ENCODE assay signal across 27 cellular contexts in the genomic region with DNA sequence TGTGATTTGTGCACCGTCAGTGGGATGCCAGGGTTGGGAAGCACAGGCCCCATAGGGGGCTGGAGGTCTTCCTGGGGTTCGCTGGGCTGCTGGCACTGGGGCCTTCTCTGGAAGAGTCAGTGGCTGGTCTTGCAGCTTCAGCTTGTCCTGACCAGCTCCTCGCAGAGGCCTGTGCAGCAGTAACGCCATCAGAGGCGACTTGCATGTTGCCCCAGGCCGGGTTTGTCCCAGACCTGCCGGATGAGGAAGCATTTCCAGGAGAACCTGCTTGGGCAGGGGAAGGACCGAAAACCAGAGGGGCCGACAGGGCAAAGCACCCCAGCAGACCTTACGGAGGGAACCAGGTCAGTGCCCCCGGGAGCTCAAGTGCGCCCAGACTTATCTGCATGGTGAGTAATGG. TPM values are rescaled to one million over a fixed set of nuclear protein-coding genes. Genes with fewer than 3 reads are reported as not detected.
"Had no signal": no experiment of that assay in that cellular context is flagged by ENCODE, and none has a peak within 500 bp of the region (broad histone marks: within the 10 kb centered on the region; RNA-seq: fewer than 3 reads in every experiment).

No MANE protein-coding gene starts in this region.

- H3K36me3 ChIP-seq: ovary, right lobe of liver, sigmoid colon, stomach, thoracic aorta, thyroid gland, tibial nerve, upper lobe of left lung, vagina had no signal

- H3K4me1 Mint-ChIP-seq: stimulated activated effector memory CD8-positive, alpha-beta T cell treated with anti-CD3 and anti-CD28 coated beads, Interleukin-12 subunit alpha, Interleukin-12 subunit beta, amount 100 ng/mL, for 72 hours; stimulated activated naive B cell treated with anti-CD40 and anti-IgM and Interleukin-4, amounts not matched to agents 10 μg/mL and 1 μg/mL and 100 μg/mL, for 72 hours had no signal

- H3K9me3 ChIP-seq: ovary, psoas muscle, right lobe of liver, sigmoid colon, stomach, thoracic aorta, thyroid gland, tibial nerve, upper lobe of left lung, vagina had no signal

- H3K27ac ChIP-seq: ovary, parathyroid adenoma, psoas muscle, right lobe of liver, sigmoid colon, stomach, thoracic aorta, thyroid gland, tibial nerve, upper lobe of left lung, vagina had no signal

- ATAC-seq: natural killer cell treated with Interleukin-12 subunit alpha and Interleukin-12 subunit beta and Interleukin-15 and Interleukin-18, amount 100 ng/mL, for 72 hours; psoas muscle; right cardiac atrium; right lobe of liver; stimulated activated effector memory CD8-positive, alpha-beta T cell treated with anti-CD3 and anti-CD28 coated beads, Interleukin-12 subunit alpha, Interleukin-12 subunit beta, amount 100 ng/mL, for 72 hours; stimulated activated naive B cell treated with anti-CD40 and anti-IgM and Interleukin-4, amounts not matched to agents 10 μg/mL and 1 μg/mL and 100 μg/mL, for 72 hours had no signal

- DNase-seq: nephron progenitor cell; occipital lobe; ovary; posterior cingulate gyrus; psoas muscle; right cardiac atrium; right lobe of liver; sigmoid colon; small intestine; stimulated activated CD4-positive, alpha-beta T cell treated with anti-CD3 and anti-CD28 coated beads, Interleukin-15, amount 100 ng/mL, for 24 hours; stimulated activated CD4-positive, alpha-beta T cell treated with anti-CD3 and anti-CD28 coated beads, Interleukin-2, amount 100 ng/mL, for 24 hours; stimulated activated CD4-positive, alpha-beta T cell treated with anti-CD3 and anti-CD28 coated beads, Interleukin-2, amount 100 ng/mL, for 48 hours; stimulated activated CD4-positive, alpha-beta T cell treated with anti-CD3 and anti-CD28 coated beads, Interleukin-4, amount 100 ng/mL, for 24 hours; stimulated activated naive B cell treated with anti-CD40 and anti-IgM and Interleukin-4, amounts not matched to agents 10 μg/mL and 1 μg/mL and 100 μg/mL, for 72 hours; stimulated activated naive CD4-positive, alpha-beta T cell treated with Interleukin-2 at 50 U/mL for 16 hours; stomach; thyroid gland had no signal

- H3K27ac Mint-ChIP-seq: natural killer cell treated with Interleukin-12 subunit alpha and Interleukin-12 subunit beta and Interleukin-15 and Interleukin-18, amount 100 ng/mL, for 72 hours; nephron progenitor cell; progenitor cell of endocrine pancreas; stimulated activated effector memory CD8-positive, alpha-beta T cell treated with anti-CD3 and anti-CD28 coated beads, Interleukin-12 subunit alpha, Interleukin-12 subunit beta, amount 100 ng/mL, for 72 hours; stimulated activated naive B cell treated with anti-CD40 and anti-IgM and Interleukin-4, amounts not matched to agents 10 μg/mL and 1 μg/mL and 100 μg/mL, for 72 hours; stimulated activated naive CD8-positive, alpha-beta T cell treated with anti-CD3 and anti-CD28 coated beads, Interleukin-15, Interleukin-2, amounts not matched to agents 100 ng/mL and 50 ng/mL, for 24 hours had no signal

- H3K27me3 ChIP-seq: ovary, right lobe of liver, thyroid gland, tibial nerve, upper lobe of left lung, vagina had no signal

- H2AFZ ChIP-seq: parathyroid adenoma had no signal

- H3K79me2 ChIP-seq: parathyroid adenoma had no signal

- H3K4me1 ChIP-seq: parathyroid adenoma, psoas muscle, right lobe of liver, sigmoid colon, thyroid gland, tibial nerve, vagina had no signal

- H3K4me3 Mint-ChIP-seq: natural killer cell treated with Interleukin-12 subunit alpha and Interleukin-12 subunit beta and Interleukin-15 and Interleukin-18, amount 100 ng/mL, for 72 hours; nephron progenitor cell; neural crest cell; stimulated activated effector memory CD8-positive, alpha-beta T cell treated with anti-CD3 and anti-CD28 coated beads, Interleukin-12 subunit alpha, Interleukin-12 subunit beta, amount 100 ng/mL, for 72 hours; stimulated activated naive B cell treated with anti-CD40 and anti-IgM and Interleukin-4, amounts not matched to agents 10 μg/mL and 1 μg/mL and 100 μg/mL, for 72 hours; stimulated activated naive CD8-positive, alpha-beta T cell treated with anti-CD3 and anti-CD28 coated beads, Interleukin-15, Interleukin-2, amounts not matched to agents 100 ng/mL and 50 ng/mL, for 24 hours had no signal

- H3K4me3 ChIP-seq: ovary, psoas muscle, right lobe of liver, sigmoid colon, stomach, thoracic aorta, thyroid gland, tibial nerve, upper lobe of left lung, vagina had no signal

- H3K27me3 Mint-ChIP-seq: natural killer cell treated with Interleukin-12 subunit alpha and Interleukin-12 subunit beta and Interleukin-15 and Interleukin-18, amount 100 ng/mL, for 72 hours; stimulated activated naive B cell treated with anti-CD40 and anti-IgM and Interleukin-4, amounts not matched to agents 10 μg/mL and 1 μg/mL and 100 μg/mL, for 72 hours; stimulated activated naive CD8-positive, alpha-beta T cell treated with anti-CD3 and anti-CD28 coated beads, Interleukin-15, Interleukin-2, amounts not matched to agents 100 ng/mL and 50 ng/mL, for 24 hours had no signal

- H3K36me3 Mint-ChIP-seq: natural killer cell treated with Interleukin-12 subunit alpha and Interleukin-12 subunit beta and Interleukin-15 and Interleukin-18, amount 100 ng/mL, for 72 hours; stimulated activated effector memory CD8-positive, alpha-beta T cell treated with anti-CD3 and anti-CD28 coated beads, Interleukin-12 subunit alpha, Interleukin-12 subunit beta, amount 100 ng/mL, for 72 hours; stimulated activated naive B cell treated with anti-CD40 and anti-IgM and Interleukin-4, amounts not matched to agents 10 μg/mL and 1 μg/mL and 100 μg/mL, for 72 hours had no signal

RNA-seq across cellular contexts. Expression of a gene that starts 54.7 kb away (rescaled TPM):
- total RNA-seq: natural killer cell treated with Interleukin-12 subunit alpha and Interleukin-12 subunit beta and Interleukin-15 and Interleukin-18, amount 100 ng/mL, for 72 hours; occipital lobe; right lobe of liver; sigmoid colon; tibial nerve had no signal
